40 cellular contexts compared by ENCODE assay signal in genomic region chr7:48165157-48165556, GRCh38. TPM values are rescaled to one million over a fixed set of nuclear protein-coding genes. Genes with fewer than 3 reads are reported as not detected.
"Had no signal": no experiment of that assay in that cellular context is flagged by ENCODE, and none has a peak within 500 bp of the region (broad histone marks: within the 10 kb centered on the region; RNA-seq: fewer than 3 reads in every experiment).

No MANE protein-coding gene starts in this region.

- H3K27ac Mint-ChIP-seq: activated B cell treated with CpG ODN at 0.5 μM for 24 hours; activated CD4-positive, alpha-beta memory T cell treated with anti-CD3 and anti-CD28 coated beads for 36 hours; activated CD4-positive, alpha-beta T cell treated with anti-CD3 and anti-CD28 coated beads, Interleukin-2, amount 10 ng/mL, durations not matched to agents 24 days and 14 days; activated CD8-positive, alpha-beta T cell treated with anti-CD3 and anti-CD28 coated beads for 36 hours; activated naive CD4-positive, alpha-beta T cell treated with anti-CD3 and anti-CD28 coated beads for 36 hours; activated naive CD4-positive, alpha-beta T cell treated with anti-CD3 and anti-CD28 coated beads, Interleukin-2, amount 50 U/mL, for 72 hours; activated naive CD8-positive, alpha-beta T cell treated with anti-CD3 and anti-CD28 coated beads for 36 hours; activated T-cell treated with anti-CD3 and anti-CD28 coated beads, Interleukin-2, amount 50 U/mL, for 72 hours; activated T-helper 1 cell treated with anti-CD3 and anti-CD28 coated beads, Interleukin-12 subunit alpha, Interleukin-12 subunit beta, Interleukin-2, Interleukin-4 antibody, amounts not matched to agents 30 ng/mL and 10 ng/mL and 1 ng/mL, durations not matched to agents 14 hours and 24 hours and 36 hours; activated T-helper 17 cell treated with anti-CD3 and anti-CD28 coated beads, Interleukin-2, amount 50 U/mL, for 72 hours; brain; T-helper 1 cell treated with Interleukin-12 subunit alpha and Interleukin-12 subunit beta and Interleukin-4 antibody, amounts not matched to agents 30 μg/mL and 1 μg/mL, for 36 hours; T-helper 2 cell treated with Interferon-gamma antibody and Interleukin-4, amounts not matched to agents 5 μg/mL and 100 μg/mL, for 36 hours had no signal

- H3K9me3 Mint-ChIP-seq: activated CD4-positive, alpha-beta memory T cell treated with anti-CD3 and anti-CD28 coated beads for 36 hours; activated naive CD4-positive, alpha-beta T cell treated with anti-CD3 and anti-CD28 coated beads for 36 hours; activated T-helper 1 cell treated with anti-CD3 and anti-CD28 coated beads, Interleukin-12 subunit alpha, Interleukin-12 subunit beta, Interleukin-2, Interleukin-4 antibody, amounts not matched to agents 30 ng/mL and 10 ng/mL and 1 ng/mL, durations not matched to agents 14 hours and 24 hours and 36 hours; activated T-helper 17 cell treated with anti-CD3 and anti-CD28 coated beads, Interleukin-2, amount 50 U/mL, for 72 hours; central memory CD8-positive, alpha-beta T cell; T-helper 1 cell treated with Interleukin-12 subunit alpha and Interleukin-12 subunit beta and Interleukin-4 antibody, amounts not matched to agents 30 μg/mL and 1 μg/mL, for 36 hours; T-helper 2 cell treated with Interferon-gamma antibody and Interleukin-4, amounts not matched to agents 5 μg/mL and 100 μg/mL, for 36 hours had no signal

- FAIRE-seq: bronchial epithelial cell, TTC549 had no signal

- H3K4me1 Mint-ChIP-seq: activated B cell treated with CpG ODN at 0.5 μM for 24 hours; activated T-helper 17 cell treated with anti-CD3 and anti-CD28 coated beads, Interleukin-2, amount 50 U/mL, for 72 hours; brain; central memory CD8-positive, alpha-beta T cell had no signal

- H3K4me1 ChIP-seq: adrenal gland, ascending aorta had no signal

- H3K27me3 Mint-ChIP-seq: brain had no signal

- H3K27me3 ChIP-seq: adrenal gland, ascending aorta, cardiac muscle cell had no signal

- DNase-seq: activated B cell treated with CpG ODN at 0.5 μM for 24 hours; activated CD4-positive, alpha-beta memory T cell treated with anti-CD3 and anti-CD28 coated beads for 36 hours; activated CD4-positive, alpha-beta T cell treated with anti-CD3 and anti-CD28 coated beads for 4 hours; activated CD4-positive, alpha-beta T cell treated with anti-CD3 and anti-CD28 coated beads, Interleukin-2, amount 10 ng/mL, durations not matched to agents 24 days and 14 days; activated CD4-positive, alpha-beta T cell treated with anti-CD3 and anti-CD28 coated beads, Interleukin-2, amount 50 U/mL, for 1 hour; activated CD4-positive, alpha-beta T cell treated with anti-CD3 and anti-CD28 coated beads, Interleukin-2, amount 50 U/mL, for 4 hours; activated CD4-positive, CD25-positive, alpha-beta regulatory T cell treated with anti-CD3 and anti-CD28 coated beads, Interleukin-2, amount 50 U/mL, for 72 hours; activated CD8-positive, alpha-beta memory T cell treated with anti-CD3 and anti-CD28 coated beads, Interleukin-2, amount 50 U/mL, for 4 hours; activated CD8-positive, alpha-beta T cell treated with anti-CD3 and anti-CD28 coated beads for 36 hours; activated effector memory CD4-positive, alpha-beta T cell treated with anti-CD3 and anti-CD28 coated beads, Interleukin-2, amount 50 U/mL, for 16 hours; activated gamma-delta T cell treated with Interleukin-2 at 50 U/mL for 16 hours; activated naive CD4-positive, alpha-beta T cell; activated naive CD4-positive, alpha-beta T cell treated with anti-CD3 and anti-CD28 coated beads for 36 hours; activated naive CD4-positive, alpha-beta T cell treated with anti-CD3 and anti-CD28 coated beads, Interleukin-2, amount 50 U/mL, for 16 hours; activated naive CD8-positive, alpha-beta T cell treated with anti-CD3 and anti-CD28 coated beads for 36 hours; activated T-cell treated with anti-CD3 and anti-CD28 coated beads for 4 hours; activated T-cell treated with anti-CD3 and anti-CD28 coated beads, Interleukin-2, amount 50 U/mL, for 1 hour; activated T-cell treated with anti-CD3 and anti-CD28 coated beads, Interleukin-2, amount 50 U/mL, for 4 hours; activated T-cell treated with anti-CD3 and anti-CD28 coated beads, Interleukin-2, amount 50 U/mL, for 72 hours; adrenal gland; amniotic stem cell; anterior cingulate cortex; caudate nucleus; cerebellar nuclear complex; T-helper 1 cell; T-helper 2 cell; T-helper 9 cell had no signal

- H3K9me3 ChIP-seq: adrenal gland, ascending aorta had no signal

- H3K4me3 Mint-ChIP-seq: activated B cell treated with CpG ODN at 0.5 μM for 24 hours; activated CD4-positive, alpha-beta memory T cell treated with anti-CD3 and anti-CD28 coated beads for 36 hours; activated CD4-positive, alpha-beta T cell treated with anti-CD3 and anti-CD28 coated beads, Interleukin-2, amount 10 ng/mL, durations not matched to agents 24 days and 14 days; activated CD8-positive, alpha-beta T cell treated with anti-CD3 and anti-CD28 coated beads for 36 hours; activated naive CD4-positive, alpha-beta T cell treated with anti-CD3 and anti-CD28 coated beads for 36 hours; activated naive CD8-positive, alpha-beta T cell treated with anti-CD3 and anti-CD28 coated beads for 36 hours; activated T-cell treated with anti-CD3 and anti-CD28 coated beads, Interleukin-2, amount 50 U/mL, for 4 hours; activated T-cell treated with anti-CD3 and anti-CD28 coated beads, Interleukin-2, amount 50 U/mL, for 72 hours; activated T-helper 1 cell treated with anti-CD3 and anti-CD28 coated beads, Interleukin-12 subunit alpha, Interleukin-12 subunit beta, Interleukin-2, Interleukin-4 antibody, amounts not matched to agents 30 ng/mL and 10 ng/mL and 1 ng/mL, durations not matched to agents 14 hours and 24 hours and 36 hours; activated T-helper 17 cell treated with anti-CD3 and anti-CD28 coated beads, Interleukin-2, amount 50 U/mL, for 72 hours; brain; central memory CD8-positive, alpha-beta T cell; T-helper 1 cell treated with Interleukin-12 subunit alpha and Interleukin-12 subunit beta and Interleukin-4 antibody, amounts not matched to agents 30 μg/mL and 1 μg/mL, for 36 hours; T-helper 2 cell treated with Interferon-gamma antibody and Interleukin-4, amounts not matched to agents 5 μg/mL and 100 μg/mL, for 36 hours had no signal

- H3K27ac ChIP-seq: adrenal gland, ascending aorta, cardiac muscle cell, VCaP had no signal

- H3K36me3 Mint-ChIP-seq: activated CD4-positive, alpha-beta memory T cell treated with anti-CD3 and anti-CD28 coated beads for 36 hours; activated naive CD8-positive, alpha-beta T cell treated with anti-CD3 and anti-CD28 coated beads for 36 hours; brain had no signal

- ATAC-seq: activated CD8-positive, alpha-beta T cell treated with anti-CD3 and anti-CD28 coated beads for 36 hours; activated naive CD4-positive, alpha-beta T cell treated with anti-CD3 and anti-CD28 coated beads, Interleukin-2, amount 50 U/mL, for 72 hours; activated T-cell treated with anti-CD3 and anti-CD28 coated beads, Interleukin-2, amount 50 U/mL, for 4 hours; activated T-cell treated with anti-CD3 and anti-CD28 coated beads, Interleukin-2, amount 50 U/mL, for 72 hours; activated T-helper 17 cell treated with anti-CD3 and anti-CD28 coated beads, Interleukin-2, amount 50 U/mL, for 72 hours had no signal

- H3K36me3 ChIP-seq: adrenal gland, ascending aorta, cardiac muscle cell had no signal

- H3K4me3 ChIP-seq: adrenal gland, ascending aorta, cardiac muscle cell had no signal

RNA-seq across cellular contexts. Expression of gene ABCA13, which starts 6.1 kb away (rescaled TPM):
- total RNA-seq: activated B cell treated with CpG ODN at 0.5 μM for 24 hours; activated CD4-positive, alpha-beta memory T cell treated with anti-CD3 and anti-CD28 coated beads for 36 hours; activated CD4-positive, alpha-beta T cell treated with anti-CD3 and anti-CD28 coated beads, Interleukin-2, amount 10 ng/mL, durations not matched to agents 24 days and 14 days; activated CD8-positive, alpha-beta memory T cell treated with anti-CD3 and anti-CD28 coated beads for 36 hours; activated CD8-positive, alpha-beta T cell treated with anti-CD3 and anti-CD28 coated beads for 36 hours; activated naive CD4-positive, alpha-beta T cell treated with anti-CD3 and anti-CD28 coated beads for 36 hours; activated naive CD4-positive, alpha-beta T cell treated with anti-CD3 and anti-CD28 coated beads, Interleukin-2, amount 50 U/mL, for 72 hours; activated T-cell treated with anti-CD3 and anti-CD28 coated beads, Interleukin-2, amount 50 U/mL, for 72 hours; activated T-helper 1 cell treated with anti-CD3 and anti-CD28 coated beads, Interleukin-12 subunit alpha, Interleukin-12 subunit beta, Interleukin-2, Interleukin-4 antibody, amounts not matched to agents 30 ng/mL and 10 ng/mL and 1 ng/mL, durations not matched to agents 14 hours and 24 hours and 36 hours; activated T-helper 17 cell treated with anti-CD3 and anti-CD28 coated beads, Interleukin-2, amount 50 U/mL, for 72 hours; ascending aorta had no signal
